8 cellular contexts compared by ENCODE assay signal in genomic region chr3:15331072-15331605, GRCh38. TPM values are rescaled to one million over a fixed set of nuclear protein-coding genes. Genes with fewer than 3 reads are reported as not detected.
DNase-seq lines count a peak whose midpoint lies in the region; ATAC-seq and TF ChIP-seq lines count a peak whose summit lies in the region.

No MANE protein-coding gene starts in this region.

- intact Hi-C loops in sigmoid colon (cut with DNase I) = loop anchor here (5.0 kb wide), 2 partner anchors 46 to 124 kb away; partner anchors contain the start of gene CAPN7

- H3K4me1 ChIP-seq in sigmoid colon = peaks cover 0 to 26% (median 8%) of the 10 kb centered on the region in 4 donors

- H3K9me3 ChIP-seq in SK-N-MC (ENCODE audit: low read depth, low read length) (no peaks in the 10 kb centered on the region), sigmoid colon (no peaks in the 10 kb centered on the region)

- H3K36me3 ChIP-seq in SK-N-MC (ENCODE audit: insufficient read depth, low read length) (no peaks in the 10 kb centered on the region), sigmoid colon (no peaks in the 10 kb centered on the region)

- no peak for ATAC-seq in GM21515 (IDR thresholded peaks at IDR 0.05; ENCODE audit: unreplicated experiment)
- ATAC-seq in GM21737 (IDR thresholded peaks at IDR 0.05; ENCODE audit: unreplicated experiment) = no peak

- TF ChIP-seq EP300 in sigmoid colon (IDR thresholded peaks at IDR 0.05) = no peak

- DNase-seq in SK-N-MC (ENCODE audit: low read depth, low spot score) = no peak
- DNase-seq in fibroblast of villous mesenchyme (ENCODE audit: low read depth) = no peak
- no peak for DNase-seq in sigmoid colon
- no peak for DNase-seq in kidney glomerular epithelial cell (lab: John Stamatoyannopoulos, UW)
- DNase-seq in SK-N-DZ (ENCODE audit: low spot score) = no peak

- 25 to 38% methylated on average over 6 of the region's 6 CpGs for WGBS in sigmoid colon, 2 donors

- no peak for TF ChIP-seq CTCF in GM12875 (IDR thresholded peaks at IDR 0.05; ENCODE audit: borderline replicate concordance, insufficient read depth, low read depth, low read length)
- TF ChIP-seq CTCF in fibroblast of villous mesenchyme (IDR thresholded peaks at IDR 0.05; ENCODE audit: insufficient read depth, low read depth, low read length) = no peak
- TF ChIP-seq CTCF in sigmoid colon (IDR thresholded peaks at IDR 0.05) = no peak

- H3K4me3 ChIP-seq in GM12875 (ENCODE audit: low read depth, low read length) (peak overlapping the region; percentile 97), SK-N-MC (peak overlapping the region; percentile 78), fibroblast of villous mesenchyme (ENCODE audit: low read depth, low read length) (peak overlapping the region; percentile 83), sigmoid colon (peak overlapping the region; percentile 50 to 79 (median 72))

- no peak overlapping the region for H3K9ac ChIP-seq in SK-N-MC (ENCODE audit: insufficient read length)

- H3K27ac ChIP-seq in SK-N-MC (no peak overlapping the region), sigmoid colon (peak overlapping the region; percentile 77 to 82 (median 81))

- TF ChIP-seq POLR2A in sigmoid colon (IDR thresholded peaks at IDR 0.05) = no peak

- H3K27me3 ChIP-seq in sigmoid colon = no peaks in the 10 kb centered on the region

RNA-seq across cellular contexts. Expression of gene SH3BP5, which starts 1.2 kb away (rescaled TPM):
- total RNA-seq in fibroblast of villous mesenchyme = 9.1 and 10.3 TPM in 2 replicates
- total RNA-seq in sigmoid colon = 10 to 100 TPM; 25.1 to 40.4 (median 31.9) TPM
- polyA plus RNA-seq in sigmoid colon = 10 to 100 TPM in 2 of 3 donors, 1 to 10 TPM in 1; 5.5 to 31.2 (median 21.6) TPM
- 82.0 and 87.3 TPM in 2 replicates for polyA plus RNA-seq in SK-N-DZ (2014; cell fraction: cytosol; rRNA removed)
- polyA plus RNA-seq in SK-N-DZ (2014; cell fraction: nucleus; rRNA removed) = 54.8 and 69.2 TPM in 2 replicates
